In genomic region chr5:66171349-66172344, GRCh38 we compare ENCODE assay signal across 8 cellular contexts. TPM values are rescaled to one million over a fixed set of nuclear protein-coding genes. Genes with fewer than 3 reads are reported as not detected.
DNase-seq lines count a peak whose midpoint lies in the region; ATAC-seq and TF ChIP-seq lines count a peak whose summit lies in the region.

No MANE protein-coding gene starts in this region.

- H4K12ac ChIP-seq in trophoblast cell (ENCODE audit: low read depth, low read length) = no peak overlapping the region

- TF ChIP-seq CTCF in HEK293 (tag by site-specific recombination; IDR thresholded peaks at IDR 0.05) = peak; percentile 45; the same call in 1 of the 2 replicates
- peak; percentile 54 for TF ChIP-seq CTCF in fibroblast of pulmonary artery (IDR thresholded peaks at IDR 0.05; ENCODE audit: low read length, missing control alignments)

- no peak for ATAC-seq in HG03565 (IDR thresholded peaks at IDR 0.05; ENCODE audit: unreplicated experiment)

- no peak overlapping the region for H2BK120ac ChIP-seq in trophoblast cell (ENCODE audit: insufficient read depth, low read length, poor library complexity)

- H3K4me3 ChIP-seq in HEK293 (ENCODE audit: low read depth, low read length) (no peak overlapping the region), fibroblast of pulmonary artery (replicated peaks; ENCODE audit: low read depth, low read length) (no peak overlapping the region), trophoblast cell (ENCODE audit: low read depth, low read length) (no peak overlapping the region)

- no peaks in the 10 kb centered on the region for H3K27me3 ChIP-seq in trophoblast cell (ENCODE audit: insufficient read depth, low read length)

- H2BK5ac ChIP-seq in trophoblast cell (ENCODE audit: low read depth, low read length, poor library complexity) = no peak overlapping the region

- no peak overlapping the region for H3K4me2 ChIP-seq in trophoblast cell (ENCODE audit: low read length)

- H3K9me3 ChIP-seq in HEK293 (ENCODE audit: control insufficient read depth, insufficient read depth, low read depth, low read length) = no peaks in the 10 kb centered on the region
- no peaks in the 10 kb centered on the region for H3K9me3 ChIP-seq in trophoblast cell (ENCODE audit: insufficient read depth, low read depth, low read length)

- H3K79me1 ChIP-seq in trophoblast cell (ENCODE audit: low read length) = no peaks in the 10 kb centered on the region

- H3K4ac ChIP-seq in trophoblast cell (ENCODE audit: low read depth, low read length) = no peak overlapping the region

- H3K23ac ChIP-seq in trophoblast cell (ENCODE audit: low read length) = no peak overlapping the region

- no peak overlapping the region for H3K18ac ChIP-seq in trophoblast cell (ENCODE audit: low read length)

- POLR2A ChIA-PET in HEK293 (lab: Yijun Ruan, JAX) = interaction anchor here (0.7 kb wide), 1 partner anchor 19 kb away, joined by 3 read pairs; no protein-coding TSS in a partner anchor

- WGBS in trophoblast cell (ENCODE audit: extremely low coverage, insufficient coverage, insufficient read length) = no CpG with 5 or more reads among the region's 6 CpGs

- no peak overlapping the region for H3K9ac ChIP-seq in trophoblast cell (ENCODE audit: low read length)

- H3K27ac ChIP-seq in HEK293 (ENCODE audit: extremely low read depth, low read depth, low read length) = no peak overlapping the region
- no peak overlapping the region for H3K27ac ChIP-seq in trophoblast cell (ENCODE audit: low read depth, low read length)

- H4K91ac ChIP-seq in trophoblast cell (ENCODE audit: low read depth, low read length) = no peak overlapping the region

- H2AFZ ChIP-seq in trophoblast cell (ENCODE audit: insufficient read depth, low read length, poor library complexity) = no peak overlapping the region

- no peaks in the 10 kb centered on the region for H3K79me2 ChIP-seq in trophoblast cell (ENCODE audit: control insufficient read depth, insufficient read depth, low read length, poor library complexity)

- H3K14ac ChIP-seq in trophoblast cell (ENCODE audit: low read length) = no peak overlapping the region

- H3K36me3 ChIP-seq in HEK293 (ENCODE audit: control insufficient read depth in 2 of 2, insufficient read depth in 1 of 2, low read length in 2 of 2) = peaks cover 54 to 69% of the 10 kb centered on the region in 2 experiments
- peaks cover 7 to 15% of the 10 kb centered on the region in 2 experiments for H3K36me3 ChIP-seq in trophoblast cell (ENCODE audit: control insufficient read depth in 1 of 2, insufficient read depth in 2 of 2, low read length in 2 of 2)

- H2AK5ac ChIP-seq in trophoblast cell (ENCODE audit: low read length) = no peak overlapping the region

- H3K4me1 ChIP-seq in HEK293 (ENCODE audit: control insufficient read depth, insufficient read depth, low read length) = no peaks in the 10 kb centered on the region
- H3K4me1 ChIP-seq in trophoblast cell (ENCODE audit: control insufficient read depth in 1 of 2, insufficient read depth in 2 of 2, low read length in 2 of 2) = no peaks in the 10 kb centered on the region

- no peak overlapping the region for H4K8ac ChIP-seq in trophoblast cell (ENCODE audit: low read depth, low read length)

- CTCF ChIA-PET in HEK293 (lab: Yijun Ruan, JAX) = interaction anchor here (0.7 to 1.2 kb wide), 7 partner anchors 9 to 135 kb away, joined by 3 to 5 read pairs (median 4); no protein-coding TSS in a partner anchor

- DNase-seq in NCI-H82 (lab: John Stamatoyannopoulos, UW) (peak; percentile 59), NCI-H82 treated with DMSO at 0.1 percent for 48 hours (lab: John Stamatoyannopoulos, UW; ENCODE audit: unreplicated experiment) (no peak), NCI-H2029 treated with DMSO at 0.1 percent for 48 hours (lab: John Stamatoyannopoulos, UW) (peak; percentile 21), fibroblast of pulmonary artery (ENCODE audit: low read depth) (peak; percentile 75), trophoblast cell (peak; percentile 24 to 84)
- peak; percentile 51 for DNase-seq in activated CD8-positive, alpha-beta memory T cell treated with anti-CD3 and anti-CD28 coated beads, Interleukin-2, amount 50 U/mL, for 4 hours

- H2BK12ac ChIP-seq in trophoblast cell (ENCODE audit: low read length) = no peak overlapping the region

TF ChIP-seq in HEK293, 187 proteins besides CTCF, POLR2A, EP300 and RAD21:
- TF ChIP-seq PRDM6 (tag by site-specific recombination; IDR thresholded peaks at IDR 0.05) = 0 out of 2 replicates have a peak, but pooled peaks have one; percentile 24
- TF ChIP-seq ZNF654 (tag by site-specific recombination; IDR thresholded peaks at IDR 0.05; ENCODE audit: low read depth) = peak; percentile 41
- TF ChIP-seq ZNF558 (tag by site-specific recombination; IDR thresholded peaks at IDR 0.05) = no peak
- no peak for TF ChIP-seq ZNF155 (tag by site-specific recombination; IDR thresholded peaks at IDR 0.05)

RNA-seq across cellular contexts. Expression of gene SREK1, which starts 27.5 kb away (rescaled TPM):
- polyA plus RNA-seq in trophoblast cell (2013) = 48.9 and 51.4 TPM in 2 replicates
